In the genomic region with DNA sequence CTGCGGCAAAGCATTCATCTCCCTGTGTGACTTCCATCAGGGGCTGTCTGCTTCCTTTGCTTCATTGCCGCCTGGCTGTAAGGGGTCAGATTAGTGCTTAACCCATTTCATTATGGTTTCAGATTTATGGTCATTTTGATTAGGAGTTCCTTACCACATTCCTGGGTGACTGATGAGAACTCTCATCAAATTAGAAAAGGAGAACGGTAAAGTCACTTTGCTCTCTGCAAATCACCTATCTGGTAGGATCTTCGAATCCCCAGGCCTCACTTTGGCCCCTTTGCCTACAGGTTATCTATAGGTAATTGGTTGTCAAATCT, we compare ENCODE assay signal across 1 cellular context.
TF ChIP-seq lines count a peak whose summit lies in the region.

No MANE protein-coding gene starts in this region.

TF ChIP-seq in K562, 482 proteins besides CTCF, POLR2A, EP300 and RAD21 (continued from another document and continues in another):
- TF ChIP-seq MGA (IDR thresholded peaks at IDR 0.05) = peak; percentile 39
- TF ChIP-seq ZNF143 (CRISPR knock-in tag; IDR thresholded peaks at IDR 0.05) = no peak
- no peak for TF ChIP-seq CAMTA2 (CRISPR knock-in tag; conservative IDR thresholded peaks at IDR 0.05)
- no peak for TF ChIP-seq WHSC1 (IDR thresholded peaks at IDR 0.05; ENCODE audit: low read length)
- TF ChIP-seq ETV6 (IDR thresholded peaks at IDR 0.05; ENCODE audit: borderline replicate concordance in 1 of 2, low read depth in 2 of 2, low read length in 1 of 2) = 0 out of 4 replicates have a peak, but pooled peaks of 1 of the 2 experiments have one; percentile 14
- no peak for TF ChIP-seq ETV6 (CRISPR knock-in tag; IDR thresholded peaks at IDR 0.05; ENCODE audit: borderline replicate concordance)
- TF ChIP-seq NCOA2 (IDR thresholded peaks at IDR 0.05; ENCODE audit: partially characterized antibody in 2 of 2) = peak in 1 of 2 experiments; percentile 47
- no peak for TF ChIP-seq RHOXF2B (CRISPR knock-in tag; conservative IDR thresholded peaks at IDR 0.05)
- no peak for TF ChIP-seq TGIF2 (CRISPR knock-in tag; IDR thresholded peaks at IDR 0.05)
- no peak for TF ChIP-seq CEBPG (CRISPR knock-in tag; IDR thresholded peaks at IDR 0.05)
- no peak for TF ChIP-seq CEBPG (tag; conservative IDR thresholded peaks at IDR 0.05 in 1 of 2, IDR thresholded peaks at IDR 0.05 in 1 of 2)
- TF ChIP-seq SETDB1 (IDR thresholded peaks at IDR 0.05; ENCODE audit: low read length) = no peak
- TF ChIP-seq, protein P1, sequence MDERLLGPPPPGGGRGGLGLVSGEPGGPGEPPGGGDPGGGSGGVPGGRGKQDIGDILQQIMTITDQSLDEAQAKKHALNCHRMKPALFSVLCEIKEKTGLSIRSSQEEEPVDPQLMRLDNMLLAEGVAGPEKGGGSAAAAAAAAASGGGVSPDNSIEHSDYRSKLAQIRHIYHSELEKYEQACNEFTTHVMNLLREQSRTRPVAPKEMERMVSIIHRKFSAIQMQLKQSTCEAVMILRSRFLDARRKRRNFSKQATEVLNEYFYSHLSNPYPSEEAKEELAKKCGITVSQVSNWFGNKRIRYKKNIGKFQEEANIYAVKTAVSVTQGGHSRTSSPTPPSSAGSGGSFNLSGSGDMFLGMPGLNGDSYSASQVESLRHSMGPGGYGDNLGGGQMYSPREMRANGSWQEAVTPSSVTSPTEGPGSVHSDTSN (CRISPR knock-in tag; IDR thresholded peaks at IDR 0.05; ENCODE audit: low read depth) = no peak
- TF ChIP-seq, protein P1 (tag; conservative IDR thresholded peaks at IDR 0.05; ENCODE audit: low read depth) = peak; percentile 44; the same call in 1 of the 2 replicates
- no peak for TF ChIP-seq ESRRA (IDR thresholded peaks at IDR 0.05; ENCODE audit: borderline replicate concordance, low read depth)
- TF ChIP-seq GABPB2 (CRISPR knock-in tag; conservative IDR thresholded peaks at IDR 0.05) = no peak
- TF ChIP-seq BRD4 (IDR thresholded peaks at IDR 0.05) = no peak
- no peak for TF ChIP-seq BCL6 (CRISPR knock-in tag; IDR thresholded peaks at IDR 0.05)
- TF ChIP-seq BHLHE40 (IDR thresholded peaks at IDR 0.05; ENCODE audit: low read length) = peak; percentile 29; the same call in 1 of the 2 replicates
- TF ChIP-seq ELF4 (CRISPR knock-in tag; IDR thresholded peaks at IDR 0.05) = no peak
- TF ChIP-seq MIER1 (IDR thresholded peaks at IDR 0.05; ENCODE audit: low read depth) = no peak
- TF ChIP-seq ZNF445 (CRISPR knock-in tag; IDR thresholded peaks at IDR 0.05; ENCODE audit: low read depth) = no peak
- TF ChIP-seq, protein P2, sequence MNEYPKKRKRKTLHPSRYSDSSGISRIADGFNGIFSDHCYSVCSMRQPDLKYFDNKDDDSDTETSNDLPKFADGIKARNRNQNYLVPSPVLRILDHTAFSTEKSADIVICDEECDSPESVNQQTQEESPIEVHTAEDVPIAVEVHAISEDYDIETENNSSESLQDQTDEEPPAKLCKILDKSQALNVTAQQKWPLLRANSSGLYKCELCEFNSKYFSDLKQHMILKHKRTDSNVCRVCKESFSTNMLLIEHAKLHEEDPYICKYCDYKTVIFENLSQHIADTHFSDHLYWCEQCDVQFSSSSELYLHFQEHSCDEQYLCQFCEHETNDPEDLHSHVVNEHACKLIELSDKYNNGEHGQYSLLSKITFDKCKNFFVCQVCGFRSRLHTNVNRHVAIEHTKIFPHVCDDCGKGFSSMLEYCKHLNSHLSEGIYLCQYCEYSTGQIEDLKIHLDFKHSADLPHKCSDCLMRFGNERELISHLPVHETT (CRISPR knock-in tag; conservative IDR thresholded peaks at IDR 0.05 in 1 of 2, IDR thresholded peaks at IDR 0.05 in 1 of 2) = peak in 1 of 2 experiments; percentile 50; a peak in 1 of 4 replicates
- TF ChIP-seq PHF8 (IDR thresholded peaks at IDR 0.05; ENCODE audit: borderline replicate concordance, low read length) = no peak
- TF ChIP-seq KDM5B (IDR thresholded peaks at IDR 0.05; ENCODE audit: insufficient replicate concordance, low read depth, low read length) = no peak
- TF ChIP-seq, protein P3, sequence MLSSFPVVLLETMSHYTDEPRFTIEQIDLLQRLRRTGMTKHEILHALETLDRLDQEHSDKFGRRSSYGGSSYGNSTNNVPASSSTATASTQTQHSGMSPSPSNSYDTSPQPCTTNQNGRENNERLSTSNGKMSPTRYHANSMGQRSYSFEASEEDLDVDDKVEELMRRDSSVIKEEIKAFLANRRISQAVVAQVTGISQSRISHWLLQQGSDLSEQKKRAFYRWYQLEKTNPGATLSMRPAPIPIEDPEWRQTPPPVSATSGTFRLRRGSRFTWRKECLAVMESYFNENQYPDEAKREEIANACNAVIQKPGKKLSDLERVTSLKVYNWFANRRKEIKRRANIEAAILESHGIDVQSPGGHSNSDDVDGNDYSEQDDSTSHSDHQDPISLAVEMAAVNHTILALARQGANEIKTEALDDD (IDR thresholded peaks at IDR 0.05) = peak; percentile 52; the same call in 1 of the 2 replicates
- no peak for TF ChIP-seq RAD51 (IDR thresholded peaks at IDR 0.05; ENCODE audit: borderline replicate concordance, low read depth)
- TF ChIP-seq ZBED1 (IDR thresholded peaks at IDR 0.05) = no peak
- TF ChIP-seq, protein P4, sequence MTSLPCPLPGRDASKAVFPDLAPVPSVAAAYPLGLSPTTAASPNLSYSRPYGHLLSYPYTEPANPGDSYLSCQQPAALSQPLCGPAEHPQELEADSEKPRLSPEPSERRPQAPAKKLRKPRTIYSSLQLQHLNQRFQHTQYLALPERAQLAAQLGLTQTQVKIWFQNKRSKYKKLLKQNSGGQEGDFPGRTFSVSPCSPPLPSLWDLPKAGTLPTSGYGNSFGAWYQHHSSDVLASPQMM (CRISPR knock-in tag; IDR thresholded peaks at IDR 0.05) = no peak
- no peak for TF ChIP-seq RBFOX2 (IDR thresholded peaks at IDR 0.05; ENCODE audit: low read depth, low read length)
- no peak for TF ChIP-seq SREBF2 (CRISPR knock-in tag; IDR thresholded peaks at IDR 0.05)
- TF ChIP-seq TCF7 (IDR thresholded peaks at IDR 0.05; ENCODE audit: borderline replicate concordance) = 0 out of 2 replicates have a peak, but pooled peaks have one; percentile 25
- TF ChIP-seq SMARCA4 (IDR thresholded peaks at IDR 0.05) = no peak
- TF ChIP-seq RBM15 (IDR thresholded peaks at IDR 0.05; ENCODE audit: insufficient read depth, low read length) = no peak
- no peak for TF ChIP-seq HNRNPK (IDR thresholded peaks at IDR 0.05; ENCODE audit: low read depth, low read length, poor library complexity, severe bottlenecking)
- no peak for TF ChIP-seq TFAM (CRISPR knock-in tag; conservative IDR thresholded peaks at IDR 0.05)
- peak; percentile 28; the same call in 1 of the 2 replicates for TF ChIP-seq GABPB1 (CRISPR knock-in tag; IDR thresholded peaks at IDR 0.05)
- TF ChIP-seq FOXA1 (IDR thresholded peaks at IDR 0.05; ENCODE audit: borderline replicate concordance) = no peak
- TF ChIP-seq ETS2 (tag; IDR thresholded peaks at IDR 0.05; ENCODE audit: borderline replicate concordance, poor library complexity, severe bottlenecking) = no peak
- no peak for TF ChIP-seq CEBPZ (IDR thresholded peaks at IDR 0.05; ENCODE audit: borderline replicate concordance, low read depth, low read length)
- no peak for TF ChIP-seq NFE2 (IDR thresholded peaks at IDR 0.05; ENCODE audit: low read depth)
